Comparison of ENCODE assay signal across 7 cellular contexts in genomic region chr7:32212321-32212720, GRCh38.
"Had no signal": no experiment of that assay in that cellular context is flagged by ENCODE, and none has a peak within 500 bp of the region (broad histone marks: within the 10 kb centered on the region; RNA-seq: fewer than 3 reads in every experiment).

No MANE protein-coding gene starts in this region.

- H3K9me3 ChIP-seq: HAP-1 had no signal

- H3K4me3 ChIP-seq: GM23248, HAP-1 had no signal

- DNase-seq: GM23248, GOT3, H7, HFFc6 had no signal

- H3K4me1 ChIP-seq: HAP-1 had no signal

- H3K36me3 ChIP-seq: HAP-1 had no signal

- H3K27ac ChIP-seq: GM23248 had no signal

- ATAC-seq: HCT116, HepG2 had no signal
